Comparison of ENCODE assay signal across 7 cellular contexts in the genomic region with DNA sequence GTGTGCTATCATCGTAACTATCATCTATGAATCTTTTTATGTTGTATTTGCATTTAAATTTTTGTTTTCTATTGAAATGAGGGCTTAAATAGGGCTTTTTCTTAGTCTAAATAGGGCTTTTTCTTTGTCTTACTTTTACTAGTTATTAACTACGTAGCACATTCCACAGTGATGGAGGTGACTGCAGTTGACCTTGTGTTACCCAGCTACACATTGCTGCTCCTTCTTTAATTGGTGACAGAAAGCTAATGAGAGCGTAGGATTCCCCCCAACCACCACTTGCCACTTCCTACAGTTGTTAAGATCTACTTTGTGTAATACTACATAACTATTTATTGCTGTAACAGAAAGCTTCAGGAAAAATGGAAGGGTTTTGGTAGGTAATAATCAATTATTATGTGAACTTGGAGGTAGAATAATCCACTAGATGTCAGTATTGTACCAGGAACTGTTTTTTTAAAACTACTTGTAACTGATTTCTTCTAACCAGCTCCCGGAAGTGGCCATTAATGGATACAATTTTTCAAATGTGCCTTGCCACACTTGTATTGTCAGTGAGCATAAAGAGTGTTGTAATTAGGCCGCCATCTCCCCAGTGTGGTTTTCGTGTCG. TPM values are rescaled to one million over a fixed set of nuclear protein-coding genes. Genes with fewer than 3 reads are reported as not detected.
DNase-seq lines count a peak whose midpoint lies in the region; ATAC-seq and TF ChIP-seq lines count a peak whose summit lies in the region.

No MANE protein-coding gene starts in this region.

- H3K27me3 Mint-ChIP-seq in naive thymus-derived CD8-positive, alpha-beta T cell = no peaks in the 10 kb centered on the region

- DNase-seq in NCI-H69 (lab: John Stamatoyannopoulos, UW) (peak; percentile 41), dermis blood vessel endothelial cell (peak; percentile 67), NCI-H226 (no peak)
- peak in 3 of 10 donors; percentile 13 to 24 (median 20) for DNase-seq in naive thymus-derived CD8-positive, alpha-beta T cell

- peaks cover 4 to 86% (median 14%) of the 10 kb centered on the region in 3 donors for H3K36me3 Mint-ChIP-seq in naive thymus-derived CD8-positive, alpha-beta T cell

- TF ChIP-seq CTCF in GM12874 (IDR thresholded peaks at IDR 0.05; ENCODE audit: insufficient read depth, low read depth, low read length) = peak; percentile 16; the same call in 1 of the 2 replicates

- H3K27ac Mint-ChIP-seq in naive thymus-derived CD8-positive, alpha-beta T cell = peak overlapping the region in 2 of 10 donors; percentile 48 to 52

- peaks cover 1 to 8% (median 5%) of the 10 kb centered on the region in 4 donors for H3K4me1 Mint-ChIP-seq in naive thymus-derived CD8-positive, alpha-beta T cell

- POLR2A ChIA-PET in naive thymus-derived CD8-positive, alpha-beta T cell (lab: Charles Lee) = no interaction called here

- ATAC-seq in HG03175 (IDR thresholded peaks at IDR 0.05; ENCODE audit: unreplicated experiment) = peak; percentile 81
- ATAC-seq in naive thymus-derived CD8-positive, alpha-beta T cell = peak; percentile 35
- no peak for ATAC-seq in HG02763 (IDR thresholded peaks at IDR 0.05; ENCODE audit: unreplicated experiment)

- no peak overlapping the region for H3K4me3 Mint-ChIP-seq in naive thymus-derived CD8-positive, alpha-beta T cell

- H3K9me3 Mint-ChIP-seq in naive thymus-derived CD8-positive, alpha-beta T cell = no peaks in the 10 kb centered on the region

RNA-seq across cellular contexts. Expression of a gene that starts 18.0 kb away (rescaled TPM):
- 25.9 and 30.7 TPM in 2 replicates for total RNA-seq in dermis blood vessel endothelial cell
- 10 to 100 TPM; 54.1 to 63.9 TPM for total RNA-seq in naive thymus-derived CD8-positive, alpha-beta T cell
- 10 to 100 TPM; 26.1 to 33.3 (median 32.5) TPM for polyA plus RNA-seq in naive thymus-derived CD8-positive, alpha-beta T cell

RNA-seq across cellular contexts. Expression of a gene that starts 18.1 kb away (rescaled TPM):
- 13.7 and 14.3 TPM in 2 replicates for total RNA-seq in dermis blood vessel endothelial cell
- total RNA-seq in naive thymus-derived CD8-positive, alpha-beta T cell = 10 to 100 TPM; 13.3 to 13.7 TPM
- polyA plus RNA-seq in naive thymus-derived CD8-positive, alpha-beta T cell = 10 to 100 TPM in 2 of 3 donors, 1 to 10 TPM in 1; 6.0 to 13.1 (median 11.0) TPM

RNA-seq across cellular contexts. Expression of a gene that starts 36.0 kb away (rescaled TPM):
- not detected in 2 replicates for total RNA-seq in dermis blood vessel endothelial cell
- total RNA-seq in naive thymus-derived CD8-positive, alpha-beta T cell = not detected
- not detected for polyA plus RNA-seq in naive thymus-derived CD8-positive, alpha-beta T cell
